In the genomic region with DNA sequence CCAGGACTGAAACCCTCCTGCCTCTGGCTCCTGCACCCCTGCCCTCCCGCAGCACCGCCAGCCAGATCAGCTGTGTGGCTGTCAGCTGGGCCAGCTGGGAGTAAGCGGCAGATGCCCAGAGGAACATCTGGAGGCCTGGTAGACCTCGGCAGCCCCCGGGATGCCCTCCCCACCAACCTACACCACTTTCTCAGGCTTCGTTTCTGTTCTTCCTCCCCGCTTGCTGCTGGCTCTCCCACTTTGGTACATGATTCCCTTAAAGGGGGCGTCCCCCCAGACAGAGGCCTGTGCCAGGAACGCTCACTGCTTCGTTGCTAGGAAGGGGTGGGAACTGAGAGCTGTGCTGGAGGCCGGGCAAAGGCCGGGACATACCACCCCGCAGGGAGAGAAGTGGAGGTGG, we compare ENCODE assay signal across 19 cellular contexts.
"Had no signal": no experiment of that assay in that cellular context is flagged by ENCODE, and none has a peak within 500 bp of the region (broad histone marks: within the 10 kb centered on the region; RNA-seq: fewer than 3 reads in every experiment).

No MANE protein-coding gene starts in this region.

- H3K4me1 ChIP-seq: right lobe of liver had no signal

- ATAC-seq: activated CD8-positive, alpha-beta memory T cell treated with anti-CD3 and anti-CD28 coated beads, Interleukin-2, amount 10 ng/mL, durations not matched to agents 7 days and 5 days; left lung; right lobe of liver; stimulated activated naive B cell treated with anti-CD40 and anti-IgM and Interleukin-4, amounts not matched to agents 10 μg/mL and 1 μg/mL and 100 μg/mL, for 72 hours had no signal

- DNase-seq: activated CD4-positive, alpha-beta T cell treated with anti-CD3 and anti-CD28 coated beads for 1 hour; activated CD4-positive, alpha-beta T cell treated with anti-CD3 and anti-CD28 coated beads, Interleukin-2, amount 50 U/mL, for 48 hours; activated CD8-positive, alpha-beta memory T cell treated with anti-CD3 and anti-CD28 coated beads, Interleukin-2, amount 10 ng/mL, durations not matched to agents 7 days and 5 days; activated gamma-delta T cell; activated naive CD8-positive, alpha-beta T cell treated with anti-CD3 and anti-CD28 coated beads for 36 hours; activated T-cell treated with anti-CD3 and anti-CD28 coated beads, Interleukin-2, amount 50 U/mL, for 48 hours; central memory CD4-positive, alpha-beta T cell; dermis blood vessel endothelial cell; endodermal cell; erythroblast; glutamatergic neuron; left lung; mesendoderm; right lobe of liver; spleen; stimulated activated CD4-positive, alpha-beta T cell treated with anti-CD3 and anti-CD28 coated beads, Interleukin-1b, Interleukin-23, amount 100 ng/mL, for 48 hours; stimulated activated naive B cell treated with anti-CD40 and anti-IgM and Interleukin-4, amounts not matched to agents 10 μg/mL and 1 μg/mL and 100 μg/mL, for 72 hours; T-helper 9 cell had no signal

- H3K36me3 ChIP-seq: SJCRH30 had no signal

- H3K9me3 ChIP-seq: left lung, right lobe of liver, SJCRH30, spleen had no signal

- H3K4me3 ChIP-seq: left lung, right lobe of liver, SJCRH30, spleen had no signal

- H3K27ac ChIP-seq: left lung, right lobe of liver, SJCRH30 had no signal

- H3K27me3 ChIP-seq: left lung, right lobe of liver, SJCRH30, spleen had no signal
